21 cellular contexts compared by ENCODE assay signal in the genomic region with DNA sequence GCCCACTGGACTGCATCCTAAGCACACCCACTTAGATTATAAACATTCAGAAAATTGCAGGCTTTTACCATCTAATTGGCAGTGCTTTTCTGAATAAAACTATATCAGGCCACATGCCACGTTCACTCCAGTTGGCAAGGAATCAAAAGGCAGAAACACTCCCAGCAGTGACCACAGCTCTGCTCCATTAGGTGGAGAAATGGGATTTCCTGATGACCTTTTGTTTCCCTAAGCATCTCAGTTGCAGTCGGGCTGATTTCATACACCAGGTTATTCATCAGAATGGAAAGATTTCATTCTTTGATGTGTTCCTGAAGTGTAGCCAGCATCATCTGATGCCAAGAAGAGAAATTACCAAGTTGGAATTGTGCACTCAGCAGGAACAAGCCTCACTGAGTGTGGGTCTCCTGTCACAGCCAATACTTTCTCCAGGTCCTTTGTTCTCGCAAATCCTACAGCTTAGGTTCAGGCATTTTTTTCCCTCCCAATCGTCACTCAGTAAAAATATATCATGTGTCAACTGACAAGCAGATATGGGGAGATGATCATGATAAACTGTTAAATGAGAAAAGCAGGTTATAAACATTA.
DNase-seq lines count a peak whose midpoint lies in the region; ATAC-seq, FAIRE-seq and TF ChIP-seq lines count a peak whose summit lies in the region.
"Had no signal": no experiment of that assay in that cellular context is flagged by ENCODE, and none has a peak within 500 bp of the region (broad histone marks: within the 10 kb centered on the region; RNA-seq: fewer than 3 reads in every experiment).

No MANE protein-coding gene starts in this region.

- H3K79me2 ChIP-seq in trophoblast cell (ENCODE audit: control insufficient read depth, insufficient read depth, low read length, poor library complexity) (no peaks in the 10 kb centered on the region), HepG2 (ENCODE audit: insufficient read depth, low read length) (no peaks in the 10 kb centered on the region)

- H2BK120ac ChIP-seq in trophoblast cell (ENCODE audit: insufficient read depth, low read length, poor library complexity): no peak overlapping the region

- H2AFZ ChIP-seq in trophoblast cell (ENCODE audit: insufficient read depth, low read length, poor library complexity): no peak overlapping the region
- H2AFZ ChIP-seq in HepG2 (ENCODE audit: low read length): no peak overlapping the region

- H3K4me2 ChIP-seq in trophoblast cell (ENCODE audit: low read length) (no peak overlapping the region), HepG2 (ENCODE audit: low read depth, low read length) (no peak overlapping the region)

- H4K20me1 ChIP-seq in HepG2 (ENCODE audit: insufficient read depth, low read length): no peaks in the 10 kb centered on the region

- no peak overlapping the region for H3K4me3 ChIP-seq in trophoblast cell (ENCODE audit: low read depth, low read length)
- no peak overlapping the region for H3K4me3 ChIP-seq in HepG2 (replicated peaks in 1 of 3; ENCODE audit: insufficient read depth in 1 of 3, low read depth in 2 of 3, low read length in 3 of 3)
- H3K4me3 ChIP-seq: dorsolateral prefrontal cortex, esophagus muscularis mucosa, upper lobe of right lung had no signal

- intact Hi-C loops in HepG2 (cut with micrococcal nuclease; ENCODE audit: unreplicated experiment): no loop called here

- no peak overlapping the region for H3K14ac ChIP-seq in trophoblast cell (ENCODE audit: low read length)

- DNase-seq in DMS79 (lab: John Stamatoyannopoulos, UW): peak; percentile 93
- DNase-seq in NCI-H1694 (lab: John Stamatoyannopoulos, UW): peak; percentile 12
- DNase-seq in SK-N-DZ (ENCODE audit: low spot score): peak; percentile 21
- peak; percentile 21 for DNase-seq in kidney tubule cell (ENCODE audit: low spot score)
- no peak for DNase-seq in trophoblast cell
- no peak for DNase-seq in RCC 7860 (ENCODE audit: low spot score)
- no peak for DNase-seq in HepG2 (ENCODE audit: low spot score)
- DNase-seq in NCI-H1436 treated with DMSO at 0.1 percent for 48 hours (lab: John Stamatoyannopoulos, UW): no peak
- DNase-seq: activated B cell treated with CpG ODN at 0.5 μM for 24 hours; activated effector memory CD4-positive, alpha-beta T cell treated with anti-CD3 and anti-CD28 coated beads, Interleukin-2, amount 50 U/mL, for 16 hours; GF-D8; IMR-90; kidney; NCI-H510A treated with DMSO at 0.1 percent for 48 hours; occipital lobe; small intestine; stimulated activated naive CD4-positive, alpha-beta T cell; upper lobe of right lung had no signal

- H4K91ac ChIP-seq in trophoblast cell (ENCODE audit: low read depth, low read length): no peak overlapping the region

- H3K18ac ChIP-seq in trophoblast cell (ENCODE audit: low read length): no peak overlapping the region

- no peak overlapping the region for H4K8ac ChIP-seq in trophoblast cell (ENCODE audit: low read depth, low read length)

- no peak overlapping the region for H3K23ac ChIP-seq in trophoblast cell (ENCODE audit: low read length)

- no peak overlapping the region for H3K4ac ChIP-seq in trophoblast cell (ENCODE audit: low read depth, low read length)

- no peaks in the 10 kb centered on the region for H3K79me1 ChIP-seq in trophoblast cell (ENCODE audit: low read length)

- no peak overlapping the region for H3K9ac ChIP-seq in trophoblast cell (ENCODE audit: low read length)
- no peak overlapping the region for H3K9ac ChIP-seq in HepG2 (ENCODE audit: insufficient read depth, low read depth, low read length)

- TF ChIP-seq EP300 in HepG2 (IDR thresholded peaks at IDR 0.05; ENCODE audit: low read depth in 2 of 2, low read length in 2 of 2): no peak
- TF ChIP-seq EP300 in HepG2 (CRISPR knock-in tag; IDR thresholded peaks at IDR 0.05; ENCODE audit: borderline replicate concordance): no peak

- no peak overlapping the region for H3K27ac ChIP-seq in trophoblast cell (ENCODE audit: low read depth, low read length)
- H3K27ac ChIP-seq in HepG2 (ENCODE audit: extremely low read length, insufficient read depth, low read length): no peak overlapping the region
- H3K27ac ChIP-seq: dorsolateral prefrontal cortex, esophagus muscularis mucosa, upper lobe of right lung had no signal

- TF ChIP-seq RAD21 in HepG2 (CRISPR knock-in tag; IDR thresholded peaks at IDR 0.05): no peak

- H3K36me3 ChIP-seq in trophoblast cell (ENCODE audit: control insufficient read depth in 1 of 2, insufficient read depth in 2 of 2, low read length in 2 of 2) (no peaks in the 10 kb centered on the region), HepG2 (replicated peaks in 1 of 2; ENCODE audit: control insufficient read depth in 1 of 2, insufficient read depth in 2 of 2, low read length in 2 of 2) (no peaks in the 10 kb centered on the region)
- H3K36me3 ChIP-seq: esophagus muscularis mucosa, upper lobe of right lung had no signal

- no peak for TF ChIP-seq CTCF in HepG2 (CRISPR knock-in tag; IDR thresholded peaks at IDR 0.05)

- no peak for TF ChIP-seq POLR2A in HepG2 (IDR thresholded peaks at IDR 0.05; ENCODE audit: insufficient read depth in 1 of 2, low read depth in 2 of 2, low read length in 2 of 2)

- BruUV-seq in HepG2 (replicated peaks; lab: Mats Ljungman, UMichigan): no TSS peak

- no peak overlapping the region for H4K12ac ChIP-seq in trophoblast cell (ENCODE audit: low read depth, low read length)

- FAIRE-seq in RCC 7860 (lab: Jason Lieb, UNC) (no peak), HepG2 (lab: Jason Lieb, UNC) (no peak)
- FAIRE-seq: astrocyte, kidney, small intestine had no signal

- H3K9me3 ChIP-seq in trophoblast cell (ENCODE audit: insufficient read depth, low read depth, low read length) (no peaks in the 10 kb centered on the region), HepG2 (ENCODE audit: low read length) (no peaks in the 10 kb centered on the region)
- H3K9me3 ChIP-seq: esophagus muscularis mucosa, upper lobe of right lung had no signal

- no CpG with 5 or more reads among the region's 4 CpGs for WGBS in trophoblast cell (ENCODE audit: extremely low coverage, insufficient coverage, insufficient read length)
- WGBS in HepG2 (ENCODE audit: low lambda C conversion rate): 16% methylated on average over 4 of the region's 4 CpGs

- H3K4me1 ChIP-seq in trophoblast cell (ENCODE audit: control insufficient read depth in 1 of 2, insufficient read depth in 2 of 2, low read length in 2 of 2) (no peaks in the 10 kb centered on the region), HepG2 (ENCODE audit: insufficient read depth, low read length) (no peaks in the 10 kb centered on the region)
- H3K4me1 ChIP-seq: upper lobe of right lung had no signal

- in situ Hi-C loops in HepG2 (cut with HindIII; ENCODE audit: extremely low pct_ligation_motif_present, low pct_unique_long_range_greater_than_20kb): no loop called here

- H3K27me3 ChIP-seq in trophoblast cell (ENCODE audit: insufficient read depth, low read length): no peaks in the 10 kb centered on the region
- H3K27me3 ChIP-seq in HepG2 (ENCODE audit: control insufficient read depth in 1 of 2, insufficient read depth in 2 of 2, low read length in 2 of 2): no peaks in the 10 kb centered on the region; a peak in 1 of 5 replicates
- H3K27me3 ChIP-seq: esophagus muscularis mucosa, upper lobe of right lung had no signal

- POLR2A ChIA-PET in HepG2 (lab: Yijun Ruan, JAX): no interaction called here

- no peak overlapping the region for H2AK5ac ChIP-seq in trophoblast cell (ENCODE audit: low read length)

- H2BK12ac ChIP-seq in trophoblast cell (ENCODE audit: low read length): no peak overlapping the region

- no peak for ATAC-seq in HepG2
- ATAC-seq: upper lobe of right lung had no signal

- no peak overlapping the region for H2BK5ac ChIP-seq in trophoblast cell (ENCODE audit: low read depth, low read length, poor library complexity)

- CTCF ChIA-PET in HepG2 (lab: Yijun Ruan, JAX; ENCODE audit: low intra/inter-chr PET ratio, low total read pairs): no interaction called here

TF ChIP-seq in HepG2, 621 proteins besides CTCF, POLR2A, EP300 and RAD21:
- TF ChIP-seq SALL1 (CRISPR knock-in tag; IDR thresholded peaks at IDR 0.05) (no peak), ZMYM2 (CRISPR knock-in tag; IDR thresholded peaks at IDR 0.05) (no peak), ZNF891 (CRISPR knock-in tag; IDR thresholded peaks at IDR 0.05) (no peak), ZSCAN25 (CRISPR knock-in tag; IDR thresholded peaks at IDR 0.05) (no peak), ZNF180 (CRISPR knock-in tag; IDR thresholded peaks at IDR 0.05; ENCODE audit: borderline replicate concordance, low read depth) (no peak), NFE2L1 (CRISPR knock-in tag; IDR thresholded peaks at IDR 0.05; ENCODE audit: borderline replicate concordance) (no peak), ZNF207 (IDR thresholded peaks at IDR 0.05; ENCODE audit: borderline replicate concordance) (no peak)

Comparison
In these comparisons a context has a peak if more than half of its experiments do, and no peak if none do; other contexts are left out.
1. DNase-seq: peak in DMS79 (single experiment), NCI-H1694 (single experiment), SK-N-DZ (single experiment) and kidney tubule cell (single experiment); none in trophoblast cell (0 of 2), RCC 7860 (single experiment), HepG2 (single experiment) and NCI-H1436 treated with DMSO at 0.1 percent for 48 hours (single experiment).